Comparison of ENCODE assay signal across 22 cellular contexts in the genomic region with DNA sequence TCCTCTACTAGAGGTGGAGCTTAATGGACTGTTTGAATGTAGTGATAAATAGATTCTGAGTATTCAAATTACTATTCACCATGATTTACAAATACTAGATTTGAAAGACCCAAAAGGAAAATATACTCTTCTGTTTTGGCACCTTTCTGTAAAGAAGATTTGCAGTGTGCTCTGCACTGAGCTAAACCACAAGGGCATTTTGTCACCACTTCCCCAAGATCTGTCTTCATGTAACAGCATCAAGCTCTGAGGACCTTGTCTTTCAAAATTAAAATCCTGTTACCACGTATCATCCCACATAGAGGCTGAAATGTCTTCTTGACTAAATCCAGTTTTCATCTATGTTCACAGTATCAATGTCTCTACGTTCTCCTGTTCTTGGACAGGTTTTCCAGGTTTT. TPM values are rescaled to one million over a fixed set of nuclear protein-coding genes. Genes with fewer than 3 reads are reported as not detected.
"Had no signal": no experiment of that assay in that cellular context is flagged by ENCODE, and none has a peak within 500 bp of the region (broad histone marks: within the 10 kb centered on the region; RNA-seq: fewer than 3 reads in every experiment).

No MANE protein-coding gene starts in this region.

- H3K27me3 ChIP-seq: heart right ventricle, ovary had no signal

- H3K4me3 ChIP-seq: heart right ventricle, mucosa of descending colon, ovary had no signal

- FAIRE-seq: endometrium, frontal cortex, small intestine, urothelium cell line had no signal

- H3K27ac ChIP-seq: heart right ventricle, ovary had no signal

- ATAC-seq: esophagus mucosa; heart right ventricle; left lobe of liver; mucosa of descending colon; naive thymus-derived CD8-positive, alpha-beta T cell; right cardiac atrium had no signal

- H3K4me1 ChIP-seq: heart right ventricle had no signal

- H3K36me3 ChIP-seq: heart right ventricle, ovary had no signal

- DNase-seq: effector memory CD4-positive, alpha-beta T cell; heart right ventricle; hypothalamus; islet precursor cell; mammary epithelial cell; mucosa of descending colon; naive thymus-derived CD8-positive, alpha-beta T cell; ovary; right cardiac atrium; small intestine; stimulated activated CD4-positive, alpha-beta T cell treated with anti-CD3 and anti-CD28 coated beads, Interleukin-12 subunit alpha, Interleukin-12 subunit beta, amount 100 ng/mL, for 4 hours; stimulated activated naive CD4-positive, alpha-beta T cell had no signal

- H3K9me3 ChIP-seq: heart right ventricle, mucosa of descending colon, ovary had no signal

RNA-seq across cellular contexts. Expression of a gene that starts 3.3 kb away (rescaled TPM):
- total RNA-seq: esophagus mucosa; fibroblast of lung; frontal cortex; heart right ventricle; left lobe of liver; lower leg skin; mammary epithelial cell; mucosa of descending colon; naive thymus-derived CD8-positive, alpha-beta T cell; ovary; posterior vena cava; right cardiac atrium had no signal
- polyA plus RNA-seq: fibroblast of lung; heart right ventricle; mammary epithelial cell; naive thymus-derived CD8-positive, alpha-beta T cell; neural cell; ovary; right cardiac atrium; small intestine; thymus had no signal

RNA-seq across cellular contexts. Expression of a gene that starts 46.2 kb away (rescaled TPM):
- total RNA-seq: fibroblast of lung; mammary epithelial cell; mucosa of descending colon; naive thymus-derived CD8-positive, alpha-beta T cell; right cardiac atrium had no signal
- polyA plus RNA-seq: fibroblast of lung; mammary epithelial cell; naive thymus-derived CD8-positive, alpha-beta T cell; neural cell; right cardiac atrium had no signal
